13 cellular contexts compared by ENCODE assay signal in genomic region chr16:77589071-77589755, GRCh38.
"Had no signal": no experiment of that assay in that cellular context is flagged by ENCODE, and none has a peak within 500 bp of the region (broad histone marks: within the 10 kb centered on the region; RNA-seq: fewer than 3 reads in every experiment).

No MANE protein-coding gene starts in this region.

- H3K27ac ChIP-seq: cardiac muscle cell, right atrium auricular region had no signal

- H3K4me3 ChIP-seq: cardiac muscle cell, right atrium auricular region had no signal

- H3K4me3 Mint-ChIP-seq: activated CD4-positive, alpha-beta T cell treated with anti-CD3 and anti-CD28 coated beads, Interleukin-2, amount 10 ng/mL, durations not matched to agents 7 days and 5 days; activated naive CD8-positive, alpha-beta T cell; natural killer cell treated with Interleukin-12 subunit alpha and Interleukin-12 subunit beta and Interleukin-15 and Interleukin-18, amount 100 ng/mL, for 72 hours; T-helper 2 cell treated with Interferon-gamma antibody and Interleukin-4, amounts not matched to agents 5 μg/mL and 100 μg/mL, for 36 hours had no signal

- H3K36me3 ChIP-seq: cardiac muscle cell, right atrium auricular region had no signal

- H3K4me1 ChIP-seq: right atrium auricular region had no signal

- H3K27ac Mint-ChIP-seq: activated CD4-positive, alpha-beta T cell treated with anti-CD3 and anti-CD28 coated beads, Interleukin-2, amount 10 ng/mL, durations not matched to agents 7 days and 5 days; activated naive CD8-positive, alpha-beta T cell; natural killer cell treated with Interleukin-12 subunit alpha and Interleukin-12 subunit beta and Interleukin-15 and Interleukin-18, amount 100 ng/mL, for 72 hours; T-helper 2 cell treated with Interferon-gamma antibody and Interleukin-4, amounts not matched to agents 5 μg/mL and 100 μg/mL, for 36 hours had no signal

- H3K27me3 ChIP-seq: cardiac muscle cell, right atrium auricular region had no signal

- FAIRE-seq: small intestine had no signal

- DNase-seq: activated CD4-positive, alpha-beta T cell treated with anti-CD3 and anti-CD28 coated beads, Interleukin-2, amount 10 ng/mL, durations not matched to agents 7 days and 5 days; activated gamma-delta T cell treated with Interleukin-2 at 50 U/mL for 16 hours; erythroblast; nucleus accumbens; small intestine; stimulated activated CD4-positive, alpha-beta T cell treated with anti-CD3 and anti-CD28 coated beads, Interleukin-4, amount 100 ng/mL, for 4 hours; stimulated activated CD8-positive, alpha-beta memory T cell treated with anti-CD3 and anti-CD28 coated beads, Interleukin-4, amount 100 ng/mL, for 48 hours; stimulated activated naive CD4-positive, alpha-beta T cell treated with Interleukin-2 at 50 U/mL for 16 hours had no signal

- ATAC-seq: natural killer cell treated with Interleukin-12 subunit alpha and Interleukin-12 subunit beta and Interleukin-15 and Interleukin-18, amount 100 ng/mL, for 72 hours had no signal

- H3K9me3 Mint-ChIP-seq: activated CD4-positive, alpha-beta T cell treated with anti-CD3 and anti-CD28 coated beads, Interleukin-2, amount 10 ng/mL, durations not matched to agents 7 days and 5 days; natural killer cell treated with Interleukin-12 subunit alpha and Interleukin-12 subunit beta and Interleukin-15 and Interleukin-18, amount 100 ng/mL, for 72 hours; T-helper 2 cell treated with Interferon-gamma antibody and Interleukin-4, amounts not matched to agents 5 μg/mL and 100 μg/mL, for 36 hours had no signal

- H3K9me3 ChIP-seq: right atrium auricular region had no signal

- H3K36me3 Mint-ChIP-seq: activated naive CD8-positive, alpha-beta T cell; natural killer cell treated with Interleukin-12 subunit alpha and Interleukin-12 subunit beta and Interleukin-15 and Interleukin-18, amount 100 ng/mL, for 72 hours had no signal

- H3K4me1 Mint-ChIP-seq: activated CD4-positive, alpha-beta T cell treated with anti-CD3 and anti-CD28 coated beads, Interleukin-2, amount 10 ng/mL, durations not matched to agents 7 days and 5 days had no signal
